ENCODE assay signal across 21 cellular contexts in the genomic region with DNA sequence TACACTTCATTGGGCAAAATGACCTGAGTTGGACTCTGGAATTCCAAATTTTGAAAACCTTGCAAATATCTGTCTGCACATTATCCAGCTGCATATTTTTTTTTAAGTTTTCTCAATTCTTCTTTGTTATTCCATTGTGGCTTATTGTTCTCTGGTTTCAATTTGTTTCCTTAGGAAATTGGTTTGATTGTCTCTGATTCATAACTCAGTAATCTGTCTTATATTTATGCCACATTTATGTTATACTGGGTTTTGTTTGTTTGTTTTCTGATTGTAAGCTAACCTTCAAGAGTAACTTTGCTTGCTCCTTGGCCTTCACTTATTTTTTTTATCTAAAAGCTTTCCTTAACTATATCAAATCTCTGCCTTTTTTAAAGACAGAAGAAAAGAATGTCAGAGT.
DNase-seq lines count a peak whose midpoint lies in the region; ATAC-seq and TF ChIP-seq lines count a peak whose summit lies in the region.
"Had no signal": no experiment of that assay in that cellular context is flagged by ENCODE, and none has a peak within 500 bp of the region (broad histone marks: within the 10 kb centered on the region; RNA-seq: fewer than 3 reads in every experiment).

No MANE protein-coding gene starts in this region.

- ATAC-seq in SK-N-SH treated with all-trans-retinoic acid at 6 μM for 48 hours, result no peak
- ATAC-seq: Right ventricle myocardium inferior had no signal

- POLR2A ChIA-PET in SK-N-SH (lab: Yijun Ruan, JAX), result no interaction called here

- H3F3A ChIP-seq in SK-N-SH (replicated peaks; ENCODE audit: insufficient read depth), result no peaks in the 10 kb centered on the region

- CTCF ChIA-PET in SK-N-SH (lab: Yijun Ruan, JAX), result interaction anchor here (3.2 kb wide), 1 partner anchor 22 kb away, joined by 15 read pairs; no protein-coding TSS in a partner anchor

- no peak overlapping the region for H3K4me3 ChIP-seq in SK-N-SH (ENCODE audit: low read depth in 2 of 2, low read length in 1 of 2)
- no peak overlapping the region for H3K4me3 ChIP-seq in foreskin fibroblast (ENCODE audit: low read depth in 1 of 2, low read length in 2 of 2)

- H3K9me3 ChIP-seq in SK-N-SH, result no peaks in the 10 kb centered on the region
- H3K9me3 ChIP-seq: BE2C had no signal

- no peaks in the 10 kb centered on the region for H4K20me1 ChIP-seq in SK-N-SH (ENCODE audit: insufficient read depth)

- no peaks in the 10 kb centered on the region for H3K27me3 ChIP-seq in SK-N-SH (ENCODE audit: insufficient read depth)
- H3K27me3 ChIP-seq: BE2C had no signal

- no peak overlapping the region for H3K9ac ChIP-seq in SK-N-SH

- H3K4me2 ChIP-seq in SK-N-SH, result no peak overlapping the region

- no peak overlapping the region for H3K27ac ChIP-seq in SK-N-SH (ENCODE audit: low read depth in 2 of 2, low read length in 1 of 2)
- H3K27ac ChIP-seq: 22Rv1 had no signal

- no peak for TF ChIP-seq EP300 in SK-N-SH (IDR thresholded peaks at IDR 0.05; ENCODE audit: borderline replicate concordance in 1 of 2, low read depth in 1 of 2, low read length in 1 of 2)

- H2AFZ ChIP-seq in SK-N-SH (ENCODE audit: low read depth), result no peak overlapping the region

- no peaks in the 10 kb centered on the region for H3K79me2 ChIP-seq in SK-N-SH (ENCODE audit: insufficient read depth)

- no peak for TF ChIP-seq CTCF in SK-N-SH (IDR thresholded peaks at IDR 0.05)
- TF ChIP-seq CTCF in foreskin fibroblast (IDR thresholded peaks at IDR 0.05; ENCODE audit: low read depth, low read length), result no peak

- DNase-seq in SK-N-SH (no peak), dermis blood vessel endothelial cell (peak; percentile 30), foreskin fibroblast (peak; percentile 21 to 47), cerebellum (ENCODE audit: low spot score) (no peak), amygdala (lab: John Stamatoyannopoulos, UW) (no peak), NCI-H82 (lab: John Stamatoyannopoulos, UW) (no peak), medulla oblongata (ENCODE audit: extremely low spot score) (no peak)
- DNase-seq: BE2C; CD4-positive, CD25-positive, alpha-beta regulatory T cell; COR-L47; DMS 273 treated with DMSO at 0.1 percent for 48 hours; DND-41; GDM1; H9; IMR-90; NCI-H1436; NCI-H2029; NCI-H526 treated with DMSO at 0.1 percent for 48 hours had no signal

- no peaks in the 10 kb centered on the region for H3K36me3 ChIP-seq in SK-N-SH (replicated peaks in 1 of 2; ENCODE audit: control insufficient read depth in 1 of 2, insufficient read depth in 2 of 2, low read length in 1 of 2)
- H3K36me3 ChIP-seq: BE2C had no signal

- no peaks in the 10 kb centered on the region; a peak in 1 of 4 replicates for H3K4me1 ChIP-seq in SK-N-SH (ENCODE audit: control insufficient read depth in 1 of 2, insufficient read depth in 2 of 2, low read depth in 1 of 2, low read length in 1 of 2)

- no peaks in the 10 kb centered on the region for H3K9me2 ChIP-seq in SK-N-SH

- no peak for TF ChIP-seq RAD21 in SK-N-SH (IDR thresholded peaks at IDR 0.05; ENCODE audit: low read length)

TF ChIP-seq in SK-N-SH, 30 proteins besides CTCF, POLR2A, EP300 and RAD21:
- TF ChIP-seq TCF12 (IDR thresholded peaks at IDR 0.05) (0 out of 2 replicates have a peak, but pooled peaks have one; percentile 8), CHD2 (IDR thresholded peaks at IDR 0.05; ENCODE audit: low read length, partially characterized antibody) (no peak)

TF ChIP-seq in SK-N-SH treated with all-trans-retinoic acid at 6 μM for 48 hours, 23 proteins besides CTCF, POLR2A, EP300 and RAD21:
- TF ChIP-seq ZNF8 (CRISPR knock-in tag; IDR thresholded peaks at IDR 0.05) (no peak), ZNF565 (CRISPR knock-in tag; conservative IDR thresholded peaks at IDR 0.05; ENCODE audit: low read depth) (no peak), OSR1 (CRISPR knock-in tag; IDR thresholded peaks at IDR 0.05) (no peak), TCF4 (CRISPR knock-in tag; IDR thresholded peaks at IDR 0.05; ENCODE audit: borderline replicate concordance) (no peak)
TF ChIP-seq in SK-N-SH treated with all-trans-retinoic acid at 6 μM for 48 hours: peak in this region for 0.

Comparison
In these comparisons a context has a peak if more than half of its experiments do, and no peak if none do; other contexts are left out.
1. DNase-seq: peak in dermis blood vessel endothelial cell (single experiment) and foreskin fibroblast (2 of 2); none in SK-N-SH (single experiment), cerebellum (single experiment), amygdala (0 of 56), NCI-H82 (single experiment) and medulla oblongata (single experiment).